In the genomic region with DNA sequence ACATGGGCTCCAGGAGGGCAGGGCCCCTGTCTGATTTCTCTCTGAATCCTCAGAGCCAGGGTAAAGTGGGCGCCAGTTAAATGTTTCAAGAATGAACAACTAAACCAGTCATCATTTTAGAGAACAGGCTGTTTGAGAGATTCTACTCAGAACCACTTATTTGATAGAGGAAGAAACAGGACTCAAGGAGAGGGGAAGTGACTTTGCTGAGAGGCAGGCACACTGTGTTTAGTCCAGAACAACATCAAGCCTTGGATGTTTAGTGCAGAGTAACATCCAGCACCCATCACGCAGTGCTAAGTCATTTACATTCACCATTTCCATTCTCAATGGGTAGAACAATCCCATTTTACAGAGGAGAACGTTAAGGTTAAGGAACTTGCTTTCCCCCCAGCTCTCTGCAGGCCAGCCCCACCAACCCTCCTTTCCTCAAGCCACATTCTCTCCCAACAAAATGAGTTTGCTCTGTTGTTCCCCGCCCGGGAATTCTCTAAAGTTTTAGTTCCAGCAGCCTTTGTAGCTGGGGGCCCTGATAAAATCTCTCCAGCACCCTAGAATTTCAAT, we compare ENCODE assay signal across 9 cellular contexts. TPM values are rescaled to one million over a fixed set of nuclear protein-coding genes. Genes with fewer than 3 reads are reported as not detected.
DNase-seq lines count a peak whose midpoint lies in the region; ATAC-seq and TF ChIP-seq lines count a peak whose summit lies in the region.
"Had no signal": no experiment of that assay in that cellular context is flagged by ENCODE, and none has a peak within 500 bp of the region (broad histone marks: within the 10 kb centered on the region; RNA-seq: fewer than 3 reads in every experiment).

No MANE protein-coding gene starts in this region.

- H3K27ac Mint-ChIP-seq in activated naive CD8-positive, alpha-beta T cell treated with anti-CD3 and anti-CD28 coated beads, Interleukin-2, amount 50 U/mL, for 24 hours = no peak overlapping the region

- H3K9me3 Mint-ChIP-seq in activated naive CD8-positive, alpha-beta T cell treated with anti-CD3 and anti-CD28 coated beads, Interleukin-2, amount 50 U/mL, for 24 hours = no peaks in the 10 kb centered on the region

- no peaks in the 10 kb centered on the region for H3K36me3 Mint-ChIP-seq in activated naive CD8-positive, alpha-beta T cell treated with anti-CD3 and anti-CD28 coated beads, Interleukin-2, amount 50 U/mL, for 24 hours (ENCODE audit: low read depth)

- H3K4me3 Mint-ChIP-seq in activated naive CD8-positive, alpha-beta T cell treated with anti-CD3 and anti-CD28 coated beads, Interleukin-2, amount 50 U/mL, for 24 hours = peak overlapping the region; percentile 78

- TF ChIP-seq CTCF in right atrium auricular region (IDR thresholded peaks at IDR 0.05) (no peak), upper lobe of right lung (IDR thresholded peaks at IDR 0.05) (no peak)

- ATAC-seq in left ventricle myocardium superior = no peak
- no peak for ATAC-seq in activated naive CD8-positive, alpha-beta T cell treated with anti-CD3 and anti-CD28 coated beads, Interleukin-2, amount 50 U/mL, for 24 hours
- ATAC-seq in upper lobe of right lung = no peak
- ATAC-seq in HG02642 (IDR thresholded peaks at IDR 0.05; ENCODE audit: poor library complexity, unreplicated experiment) = no peak

- H3K27me3 Mint-ChIP-seq in activated naive CD8-positive, alpha-beta T cell treated with anti-CD3 and anti-CD28 coated beads, Interleukin-2, amount 50 U/mL, for 24 hours = peaks cover 11% of the 10 kb centered on the region

- H3K4me1 ChIP-seq in right atrium auricular region (peaks cover 0 to 16% of the 10 kb centered on the region in 2 donors), mucosa of stomach (ENCODE audit: control insufficient read depth, insufficient read depth, low read length) (peaks cover 8% of the 10 kb centered on the region), upper lobe of right lung (peaks cover 10% of the 10 kb centered on the region)
- H3K4me1 ChIP-seq: uterus had no signal

- H3K4me3 ChIP-seq in right atrium auricular region (peak overlapping the region; percentile 62 to 90), mucosa of stomach (ENCODE audit: low read length) (peak overlapping the region; percentile 95), upper lobe of right lung (peak overlapping the region; percentile 70)

- H3K27ac ChIP-seq in right atrium auricular region (peak overlapping the region; percentile 83 to 87), upper lobe of right lung (no peak overlapping the region)

- intact Hi-C loops in left ventricle myocardium superior (cut with micrococcal nuclease) = no loop called here
- intact Hi-C loops in upper lobe of right lung (cut with DNase I) = no loop called here

- peak overlapping the region; percentile 63 for H3K9ac ChIP-seq in mucosa of stomach (ENCODE audit: low read length)

- H3K9me3 ChIP-seq in right atrium auricular region (no peaks in the 10 kb centered on the region), mucosa of stomach (ENCODE audit: control insufficient read depth, low read length) (no peaks in the 10 kb centered on the region), upper lobe of right lung (no peaks in the 10 kb centered on the region)
- H3K9me3 ChIP-seq: uterus had no signal

- no peak for DNase-seq in right atrium auricular region (ENCODE audit: low spot score)
- no peak for DNase-seq in left ventricle myocardium superior
- no peak for DNase-seq in activated naive CD8-positive, alpha-beta T cell treated with anti-CD3 and anti-CD28 coated beads, Interleukin-2, amount 50 U/mL, for 24 hours
- no peak for DNase-seq in upper lobe of right lung
- DNase-seq in dedifferentiated amniotic fluid mesenchymal stem cell (ENCODE audit: extremely low spot score) = no peak
- DNase-seq in NCI-H774 (lab: John Stamatoyannopoulos, UW) = no peak
- DNase-seq: uterus had no signal

- H3K4me1 Mint-ChIP-seq in activated naive CD8-positive, alpha-beta T cell treated with anti-CD3 and anti-CD28 coated beads, Interleukin-2, amount 50 U/mL, for 24 hours = peaks cover 11% of the 10 kb centered on the region

- H3K27me3 ChIP-seq in right atrium auricular region (no peaks in the 10 kb centered on the region), mucosa of stomach (ENCODE audit: control insufficient read depth, insufficient read depth, low read length) (no peaks in the 10 kb centered on the region), upper lobe of right lung (no peaks in the 10 kb centered on the region)
- H3K27me3 ChIP-seq: uterus had no signal

- H3K36me3 ChIP-seq in right atrium auricular region (no peaks in the 10 kb centered on the region), mucosa of stomach (ENCODE audit: control insufficient read depth, insufficient read depth, low read length) (no peaks in the 10 kb centered on the region), upper lobe of right lung (no peaks in the 10 kb centered on the region)
- H3K36me3 ChIP-seq: uterus had no signal

RNA-seq across cellular contexts. Expression of gene NMNAT3, which starts 1.1 kb away (rescaled TPM):
- total RNA-seq in right atrium auricular region = 10 to 100 TPM; 11.0 to 23.4 TPM
- 15.0 TPM for total RNA-seq in left ventricle myocardium superior
- total RNA-seq in upper lobe of right lung = 4.6 TPM
